ENCODE assay signal across 8 cellular contexts in the genomic region with DNA sequence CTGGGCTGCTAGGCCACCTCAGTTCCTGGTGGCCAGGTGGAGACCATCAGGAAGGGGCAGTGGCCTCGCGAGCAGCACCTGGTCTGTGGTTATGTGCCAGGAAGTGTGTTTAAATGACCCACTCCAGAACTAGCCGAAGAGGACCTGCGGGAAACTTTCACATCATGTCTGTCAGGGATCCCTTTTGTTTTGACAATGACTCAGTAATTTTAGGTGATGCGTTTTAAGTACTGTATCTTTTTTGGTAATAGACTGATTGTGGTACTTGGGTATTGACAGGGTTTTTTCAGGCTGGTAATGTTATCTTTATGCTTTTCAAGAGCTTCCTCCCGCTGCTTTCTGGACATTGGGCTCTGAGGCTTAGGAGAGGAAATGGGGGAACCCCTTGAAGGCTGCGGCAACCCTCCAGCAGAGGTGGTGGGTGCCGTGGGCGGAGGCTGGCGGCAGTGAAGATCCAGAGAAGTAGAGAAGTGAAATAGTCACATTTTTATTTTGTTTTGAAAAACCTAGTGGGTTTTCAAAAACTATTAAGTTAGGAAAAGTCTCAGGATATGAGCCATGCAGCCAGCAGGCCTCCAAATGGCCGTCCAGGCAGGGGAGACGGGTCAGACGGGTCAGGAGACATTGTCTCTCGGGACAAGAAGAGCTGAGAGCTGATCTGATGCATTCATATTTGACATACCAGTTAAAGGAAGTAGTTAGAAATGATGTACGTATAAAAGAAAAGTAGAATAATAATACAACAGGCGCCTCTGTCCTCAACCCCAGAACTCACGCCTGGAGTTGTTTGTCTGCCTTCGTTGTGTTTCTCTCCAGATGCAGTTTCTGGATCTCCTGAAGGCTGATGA. TPM values are rescaled to one million over a fixed set of nuclear protein-coding genes. Genes with fewer than 3 reads are reported as not detected.
A peak's percentile ranks its signal among the peaks of the same experiment; 100 is the strongest.
DNase-seq lines count a peak whose midpoint lies in the region; ATAC-seq and TF ChIP-seq lines count a peak whose summit lies in the region.

No MANE protein-coding gene starts in this region.

- H3K4me3 ChIP-seq in A673 (ENCODE audit: low read depth, low read length, poor library complexity, severe bottlenecking) (no peak overlapping the region), neural progenitor cell (no peak overlapping the region)

- H3K4me1 ChIP-seq in A673 (ENCODE audit: insufficient read depth, low read length, poor library complexity, severe bottlenecking) (peaks cover 30% of the 10 kb centered on the region), neural progenitor cell (peaks cover 11% of the 10 kb centered on the region)

- peaks cover 5% of the 10 kb centered on the region for H3K9me3 ChIP-seq in A673 (ENCODE audit: low read depth, low read length, poor library complexity, severe bottlenecking)
- H3K9me3 ChIP-seq in neural progenitor cell (ENCODE audit: low read depth) = no peaks in the 10 kb centered on the region

- no peak overlapping the region for H3K9ac ChIP-seq in neural progenitor cell

- ATAC-seq in GM19351 (IDR thresholded peaks at IDR 0.05; ENCODE audit: unreplicated experiment) = peak; percentile 87
- peak; percentile 80 for ATAC-seq in HG03354 (IDR thresholded peaks at IDR 0.05; ENCODE audit: poor library complexity, severe bottlenecking, unreplicated experiment)

- peak overlapping the region; percentile 78 for H3K27ac Mint-ChIP-seq in neural progenitor cell

- POLR2A ChIA-PET in A673 (lab: Charles Lee; ENCODE audit: low non-redundant PET) = no interaction called here

- H3K36me3 ChIP-seq in A673 (ENCODE audit: insufficient read depth, low read length, poor library complexity, severe bottlenecking) = no peaks in the 10 kb centered on the region
- H3K36me3 ChIP-seq in neural progenitor cell = no peaks in the 10 kb centered on the region

- H3F3A ChIP-seq in neural progenitor cell (ENCODE audit: low read depth) = no peaks in the 10 kb centered on the region

- H4K20me1 ChIP-seq in neural progenitor cell (ENCODE audit: low read depth) = peaks cover 54% of the 10 kb centered on the region

- H3K4me1 Mint-ChIP-seq in neural progenitor cell = peaks cover 30% of the 10 kb centered on the region

- no TSS peak for BruUV-seq in A673 (replicated peaks; lab: Mats Ljungman, UMichigan)

- no peak overlapping the region for H3K4me3 Mint-ChIP-seq in neural progenitor cell

- H3K36me3 Mint-ChIP-seq in neural progenitor cell = peaks cover 37% of the 10 kb centered on the region

- no peak overlapping the region for H3K4me2 ChIP-seq in neural progenitor cell

- H3K27ac ChIP-seq in A673 (ENCODE audit: low read depth, low read length, poor library complexity, severe bottlenecking) (peak overlapping the region; percentile 72), neural progenitor cell (no peak overlapping the region)

- CTCF ChIA-PET in A673 (lab: Charles Lee) = no interaction called here

- intact Hi-C loops in A673 (cut with micrococcal nuclease; ENCODE audit: unreplicated experiment) = no loop called here

- H3K79me2 ChIP-seq in neural progenitor cell (ENCODE audit: low read depth) = peaks cover 99% of the 10 kb centered on the region

- peaks cover 17% of the 10 kb centered on the region for H3K9me3 Mint-ChIP-seq in neural progenitor cell

- H2AFZ ChIP-seq in neural progenitor cell (replicated peaks) = no peak overlapping the region

- no peak for TF ChIP-seq CTCF in A673 (conservative IDR thresholded peaks at IDR 0.05; ENCODE audit: low read depth, low read length)
- no peak for TF ChIP-seq CTCF in neural progenitor cell (IDR thresholded peaks at IDR 0.05)

- H3K27me3 Mint-ChIP-seq in neural progenitor cell (ENCODE audit: insufficient read depth, low read depth) = peaks cover 4% of the 10 kb centered on the region

- DNase-seq in A673 (ENCODE audit: low spot score) (no peak), neural progenitor cell (ENCODE audit: low spot score) (no peak), amniotic stem cell (lab: John Stamatoyannopoulos, UW) (no peak), cerebellar cortex (ENCODE audit: low spot score) (no peak)
- peak; percentile 74 to 76 for DNase-seq in activated T-cell treated with anti-CD3 and anti-CD28 coated beads, Interleukin-2, amount 50 U/mL, for 48 hours
- DNase-seq in central memory CD4-positive, alpha-beta T cell = no peak

- no peaks in the 10 kb centered on the region for H3K27me3 ChIP-seq in A673 (replicated peaks; ENCODE audit: insufficient read depth, low read depth, low read length, poor library complexity)
- H3K27me3 ChIP-seq in neural progenitor cell = no peaks in the 10 kb centered on the region

RNA-seq across cellular contexts. Expression of a gene that starts 27.7 kb away (rescaled TPM):
- total RNA-seq in A673 (2021) = 48.4 and 49.1 TPM in 2 replicates
- total RNA-seq in neural progenitor cell (ENCODE audit: low replicate concordance) = 28.1 and 31.2 TPM in 2 replicates

RNA-seq across cellular contexts. Expression of a gene that starts 53.3 kb away (rescaled TPM):
- total RNA-seq in A673 (2021) = 24.9 and 33.2 TPM in 2 replicates
- total RNA-seq in neural progenitor cell (ENCODE audit: low replicate concordance) = 256 and 312 TPM in 2 replicates

Comparison
In these comparisons a context has a peak if more than half of its experiments do, and no peak if none do; other contexts are left out.
1. DNase-seq: peak in activated T-cell treated with anti-CD3 and anti-CD28 coated beads, Interleukin-2, amount 50 U/mL, for 48 hours (2 of 2); none in A673 (single experiment), neural progenitor cell (single experiment), central memory CD4-positive, alpha-beta T cell (single experiment), amniotic stem cell (single experiment) and cerebellar cortex (single experiment).